In the genomic region with DNA sequence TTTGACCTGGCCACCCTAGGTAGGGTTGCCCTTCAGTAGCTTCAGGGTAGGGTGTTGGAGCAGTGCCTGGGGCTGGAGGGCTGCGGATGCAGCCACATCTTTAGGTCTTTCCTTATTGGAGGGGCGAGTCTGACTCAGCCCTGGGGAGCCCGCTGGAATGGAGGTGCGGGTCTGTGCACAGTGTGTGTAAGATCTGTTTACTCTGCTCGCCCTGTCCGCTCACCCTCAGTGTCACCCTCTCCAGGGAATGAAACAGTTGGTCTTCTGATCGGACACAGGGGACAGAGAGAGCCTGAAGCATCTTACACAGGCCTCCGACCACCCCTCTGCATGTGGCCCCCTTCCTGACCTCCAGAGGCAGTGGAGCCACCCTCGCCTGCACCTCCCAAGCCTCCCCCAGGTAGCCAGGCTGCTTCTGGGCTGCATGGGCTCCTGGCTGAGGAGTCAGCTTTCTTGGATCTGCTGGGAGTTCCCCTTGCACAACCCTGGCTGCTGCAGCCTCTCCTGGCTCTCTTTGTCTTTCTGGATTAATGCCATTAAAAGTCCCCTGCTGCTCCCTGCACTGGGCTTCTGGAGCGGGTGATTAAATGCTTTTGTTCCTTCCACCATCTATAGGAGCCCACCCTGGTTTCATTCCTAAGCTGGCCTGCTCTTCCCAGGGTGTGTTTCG, we compare ENCODE assay signal across 16 cellular contexts.
A peak's percentile ranks its signal among the peaks of the same experiment; 100 is the strongest.
DNase-seq lines count a peak whose midpoint lies in the region; TF ChIP-seq lines count a peak whose summit lies in the region.
"Had no signal": no experiment of that assay in that cellular context is flagged by ENCODE, and none has a peak within 500 bp of the region (broad histone marks: within the 10 kb centered on the region; RNA-seq: fewer than 3 reads in every experiment).

No MANE protein-coding gene starts in this region.

- intact Hi-C loops in A673 (cut with micrococcal nuclease; ENCODE audit: unreplicated experiment), result no loop called here

- TF ChIP-seq CTCF in A673 (conservative IDR thresholded peaks at IDR 0.05; ENCODE audit: low read depth, low read length), result no peak
- TF ChIP-seq CTCF in HEK293 (tag by site-specific recombination; IDR thresholded peaks at IDR 0.05), result no peak
- no peak for TF ChIP-seq CTCF in astrocyte of the spinal cord (IDR thresholded peaks at IDR 0.05; ENCODE audit: low read depth, low read length)
- TF ChIP-seq CTCF in GM13976 (IDR thresholded peaks at IDR 0.05; ENCODE audit: borderline replicate concordance, control extremely low read depth, extremely low read depth, insufficient read depth, missing control alignments), result no peak
- no peak for TF ChIP-seq CTCF in suprapubic skin (IDR thresholded peaks at IDR 0.05)

- in situ Hi-C loops in astrocyte of the spinal cord (cut with HindIII; ENCODE audit: low sequenced_read_pairs), result no loop called here
- in situ Hi-C loops in GM13976 (cut with MboI; ENCODE audit: low sequenced_read_pairs, unreplicated experiment), result no loop called here

- no peak for TF ChIP-seq EP300 in suprapubic skin (IDR thresholded peaks at IDR 0.05)

- BruUV-seq in A673 (replicated peaks; lab: Mats Ljungman, UMichigan), result no TSS peak

- 81% methylated on average over 8 of the region's 11 CpGs for WGBS in suprapubic skin

- H3K27ac ChIP-seq in A673 (ENCODE audit: low read depth, low read length, poor library complexity, severe bottlenecking) (no peak overlapping the region), HEK293 (ENCODE audit: extremely low read depth, low read depth, low read length) (no peak overlapping the region), suprapubic skin (no peak overlapping the region)
- H3K27ac ChIP-seq: gastroesophageal sphincter had no signal

- H3K4me3 ChIP-seq in A673 (ENCODE audit: low read depth, low read length, poor library complexity, severe bottlenecking), result no peak overlapping the region
- H3K4me3 ChIP-seq in HEK293 (ENCODE audit: low read depth, low read length), result no peak overlapping the region
- no peak overlapping the region for H3K4me3 ChIP-seq in astrocyte of the spinal cord (ENCODE audit: low read depth, low read length)
- no peak overlapping the region for H3K4me3 ChIP-seq in suprapubic skin
- H3K4me3 ChIP-seq: gastroesophageal sphincter had no signal

- POLR2A ChIA-PET in A673 (lab: Charles Lee; ENCODE audit: low non-redundant PET), result no interaction called here
- POLR2A ChIA-PET in HEK293 (lab: Yijun Ruan, JAX), result no interaction called here

- H3K4me1 ChIP-seq in A673 (ENCODE audit: insufficient read depth, low read length, poor library complexity, severe bottlenecking) (no peaks in the 10 kb centered on the region), HEK293 (ENCODE audit: control insufficient read depth, insufficient read depth, low read length) (no peaks in the 10 kb centered on the region), suprapubic skin (no peaks in the 10 kb centered on the region)
- H3K4me1 ChIP-seq: gastroesophageal sphincter had no signal

- no peak for TF ChIP-seq POLR2A in suprapubic skin (IDR thresholded peaks at IDR 0.05)

- no peaks in the 10 kb centered on the region for H3K9me3 ChIP-seq in A673 (ENCODE audit: low read depth, low read length, poor library complexity, severe bottlenecking)
- H3K9me3 ChIP-seq in HEK293 (ENCODE audit: control insufficient read depth, insufficient read depth, low read depth, low read length), result no peaks in the 10 kb centered on the region
- H3K9me3 ChIP-seq in suprapubic skin, result no peaks in the 10 kb centered on the region
- H3K9me3 ChIP-seq: gastroesophageal sphincter had no signal

- CTCF ChIA-PET in A673 (lab: Charles Lee) (no interaction called here), HEK293 (lab: Yijun Ruan, JAX) (no interaction called here)

- no peaks in the 10 kb centered on the region for H3K36me3 ChIP-seq in A673 (ENCODE audit: insufficient read depth, low read length, poor library complexity, severe bottlenecking)
- H3K36me3 ChIP-seq in HEK293 (ENCODE audit: control insufficient read depth in 2 of 2, insufficient read depth in 1 of 2, low read length in 2 of 2), result no peaks in the 10 kb centered on the region
- no peaks in the 10 kb centered on the region for H3K36me3 ChIP-seq in suprapubic skin
- H3K36me3 ChIP-seq: gastroesophageal sphincter had no signal

- H3K27me3 ChIP-seq in A673 (replicated peaks; ENCODE audit: insufficient read depth, low read depth, low read length, poor library complexity), result peaks cover 4% of the 10 kb centered on the region
- no peaks in the 10 kb centered on the region for H3K27me3 ChIP-seq in suprapubic skin

- DNase-seq in A673 (ENCODE audit: low spot score), result peak; percentile 71
- DNase-seq in astrocyte of the spinal cord (ENCODE audit: low read depth, low spot score), result peak; percentile 37
- DNase-seq in iPS-NIHi7 (ENCODE audit: extremely low spot score), result peak; percentile 71
- DNase-seq in NCI-H1436 (lab: John Stamatoyannopoulos, UW), result no peak
- no peak for DNase-seq in SW 1271 (lab: John Stamatoyannopoulos, UW)
- DNase-seq in GM13976 (ENCODE audit: low spot score), result no peak
- no peak for DNase-seq in suprapubic skin (ENCODE audit: low spot score in 2 of 2)
- DNase-seq: activated CD4-positive, alpha-beta T cell treated with anti-CD3 and anti-CD28 coated beads, Interleukin-2, amount 10 ng/mL, durations not matched to agents 24 days and 14 days; activated T-cell treated with anti-CD3 and anti-CD28 coated beads, Interleukin-2, amount 50 U/mL, for 48 hours; amniotic stem cell; DMS79; NCI-H524 treated with DMSO at 0.1 percent for 48 hours; stimulated activated CD4-positive, alpha-beta T cell treated with anti-CD3 and anti-CD28 coated beads, Interleukin-2, amount 100 ng/mL, for 48 hours; trophoblast cell had no signal

TF ChIP-seq in HEK293, 187 proteins besides CTCF, POLR2A, EP300 and RAD21:
- TF ChIP-seq GLIS1 (tag by site-specific recombination; IDR thresholded peaks at IDR 0.05), result peak; percentile 60
- no peak for TF ChIP-seq FEZF1 (tag by site-specific recombination; IDR thresholded peaks at IDR 0.05)
- TF ChIP-seq, protein P1, sequence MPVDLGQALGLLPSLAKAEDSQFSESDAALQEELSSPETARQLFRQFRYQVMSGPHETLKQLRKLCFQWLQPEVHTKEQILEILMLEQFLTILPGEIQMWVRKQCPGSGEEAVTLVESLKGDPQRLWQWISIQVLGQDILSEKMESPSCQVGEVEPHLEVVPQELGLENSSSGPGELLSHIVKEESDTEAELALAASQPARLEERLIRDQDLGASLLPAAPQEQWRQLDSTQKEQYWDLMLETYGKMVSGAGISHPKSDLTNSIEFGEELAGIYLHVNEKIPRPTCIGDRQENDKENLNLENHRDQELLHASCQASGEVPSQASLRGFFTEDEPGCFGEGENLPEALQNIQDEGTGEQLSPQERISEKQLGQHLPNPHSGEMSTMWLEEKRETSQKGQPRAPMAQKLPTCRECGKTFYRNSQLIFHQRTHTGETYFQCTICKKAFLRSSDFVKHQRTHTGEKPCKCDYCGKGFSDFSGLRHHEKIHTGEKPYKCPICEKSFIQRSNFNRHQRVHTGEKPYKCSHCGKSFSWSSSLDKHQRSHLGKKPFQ (tag by site-specific recombination; IDR thresholded peaks at IDR 0.05), result no peak

Comparison
In these comparisons a context has a peak if more than half of its experiments do, and no peak if none do; other contexts are left out.
1. DNase-seq: peak in A673 (single experiment), astrocyte of the spinal cord (single experiment) and iPS-NIHi7 (single experiment); none in NCI-H1436 (single experiment), SW 1271 (0 of 2), GM13976 (single experiment) and suprapubic skin (0 of 2).